ENCODE assay signal across 1 cellular context in the genomic region with DNA sequence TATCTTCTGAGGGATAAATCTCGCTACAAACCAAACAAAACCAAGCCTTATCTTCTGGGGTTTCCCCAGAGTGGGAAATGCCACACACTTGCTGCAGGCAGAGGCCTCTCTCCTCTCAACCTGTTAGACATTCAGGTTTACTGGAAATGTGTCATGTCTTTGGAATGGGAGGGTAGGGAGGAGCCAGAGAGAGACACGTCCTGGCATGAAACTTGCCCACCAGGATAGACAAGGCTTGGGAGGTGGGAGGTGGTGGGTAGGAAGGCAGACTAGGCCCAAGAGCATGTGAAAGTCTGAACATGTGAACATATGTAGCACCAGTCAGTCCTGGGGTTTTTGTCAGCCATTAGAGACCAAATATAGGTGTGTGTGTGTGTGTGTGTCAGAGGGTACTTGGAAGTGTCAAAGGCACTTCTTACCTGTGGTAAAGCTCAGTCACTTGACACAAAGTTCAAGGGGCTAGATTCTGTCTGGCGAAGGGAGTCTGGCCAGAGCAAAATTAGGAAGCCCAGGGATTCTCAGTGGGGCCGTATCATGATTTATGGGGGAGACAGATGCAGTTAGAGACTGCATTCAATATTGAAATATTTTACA.
TF ChIP-seq lines count a peak whose summit lies in the region.

No MANE protein-coding gene starts in this region.

TF ChIP-seq in K562, 482 proteins besides CTCF, POLR2A, EP300 and RAD21:
- TF ChIP-seq, protein P1, sequence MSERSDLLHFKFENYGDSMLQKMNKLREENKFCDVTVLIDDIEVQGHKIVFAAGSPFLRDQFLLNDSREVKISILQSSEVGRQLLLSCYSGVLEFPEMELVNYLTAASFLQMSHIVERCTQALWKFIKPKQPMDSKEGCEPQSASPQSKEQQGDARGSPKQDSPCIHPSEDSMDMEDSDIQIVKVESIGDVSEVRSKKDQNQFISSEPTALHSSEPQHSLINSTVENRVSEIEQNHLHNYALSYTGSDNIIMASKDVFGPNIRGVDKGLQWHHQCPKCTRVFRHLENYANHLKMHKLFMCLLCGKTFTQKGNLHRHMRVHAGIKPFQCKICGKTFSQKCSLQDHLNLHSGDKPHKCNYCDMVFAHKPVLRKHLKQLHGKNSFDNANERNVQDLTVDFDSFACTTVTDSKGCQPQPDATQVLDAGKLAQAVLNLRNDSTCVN (CRISPR knock-in tag; IDR thresholded peaks at IDR 0.05) = 0 out of 2 replicates have a peak, but pooled peaks have one; percentile 35
- TF ChIP-seq, protein P2, sequence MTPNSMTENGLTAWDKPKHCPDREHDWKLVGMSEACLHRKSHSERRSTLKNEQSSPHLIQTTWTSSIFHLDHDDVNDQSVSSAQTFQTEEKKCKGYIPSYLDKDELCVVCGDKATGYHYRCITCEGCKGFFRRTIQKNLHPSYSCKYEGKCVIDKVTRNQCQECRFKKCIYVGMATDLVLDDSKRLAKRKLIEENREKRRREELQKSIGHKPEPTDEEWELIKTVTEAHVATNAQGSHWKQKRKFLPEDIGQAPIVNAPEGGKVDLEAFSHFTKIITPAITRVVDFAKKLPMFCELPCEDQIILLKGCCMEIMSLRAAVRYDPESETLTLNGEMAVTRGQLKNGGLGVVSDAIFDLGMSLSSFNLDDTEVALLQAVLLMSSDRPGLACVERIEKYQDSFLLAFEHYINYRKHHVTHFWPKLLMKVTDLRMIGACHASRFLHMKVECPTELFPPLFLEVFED (CRISPR knock-in tag; conservative IDR thresholded peaks at IDR 0.05) = 0 out of 2 replicates have a peak, but pooled peaks have one; percentile 21
- TF ChIP-seq ZNF165 (CRISPR knock-in tag; IDR thresholded peaks at IDR 0.05; ENCODE audit: borderline replicate concordance) = no peak
